ENCODE assay signal across 13 cellular contexts in the genomic region with DNA sequence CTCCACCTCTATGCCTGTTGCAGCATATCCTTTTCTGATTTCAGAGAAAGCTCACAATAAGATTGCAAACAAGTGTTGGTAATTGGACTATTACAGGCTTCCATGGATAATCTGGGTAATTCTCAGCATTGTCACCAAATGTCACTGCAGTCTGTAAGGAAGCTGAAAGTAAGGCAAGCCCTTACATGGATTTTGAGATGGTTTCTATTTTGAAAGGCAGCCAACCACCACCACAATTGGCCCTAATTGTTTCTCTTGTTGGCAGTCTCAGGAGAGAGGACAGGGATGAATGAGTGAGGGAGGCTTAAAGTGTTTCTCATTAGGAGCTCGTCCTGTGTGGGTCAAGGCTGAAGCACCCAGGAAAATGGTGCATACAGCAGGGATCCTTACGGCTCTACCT.
DNase-seq lines count a peak whose midpoint lies in the region; ATAC-seq and TF ChIP-seq lines count a peak whose summit lies in the region.
"Had no signal": no experiment of that assay in that cellular context is flagged by ENCODE, and none has a peak within 500 bp of the region (broad histone marks: within the 10 kb centered on the region; RNA-seq: fewer than 3 reads in every experiment).

No MANE protein-coding gene starts in this region.

- H3K4me1 ChIP-seq in mammary epithelial cell (ENCODE audit: insufficient read depth, low read length) (no peaks in the 10 kb centered on the region), osteoblast (ENCODE audit: insufficient read depth, low read length) (no peaks in the 10 kb centered on the region), upper lobe of right lung (no peaks in the 10 kb centered on the region)

- H3K79me2 ChIP-seq in mammary epithelial cell (ENCODE audit: insufficient read depth, low read length), result no peaks in the 10 kb centered on the region
- no peaks in the 10 kb centered on the region for H3K79me2 ChIP-seq in osteoblast (ENCODE audit: insufficient read depth, low read length)

- dilution Hi-C loops in mammary epithelial cell (cut with HindIII; ENCODE audit: low sequenced_read_pairs), result no loop called here

- DNase-seq in COR-L47 (lab: John Stamatoyannopoulos, UW) (peak; percentile 83), NCI-H1105 (lab: John Stamatoyannopoulos, UW) (peak; percentile 94), NCI-H524 (lab: John Stamatoyannopoulos, UW) (peak; percentile 70 to 83), hippocampal formation (lab: John Stamatoyannopoulos, UW) (peak; percentile 4 to 41), mammary epithelial cell (no peak), osteoblast (ENCODE audit: insufficient read length, low spot score, missing footprints) (no peak), upper lobe of right lung (no peak)
- DNase-seq: activated CD4-positive, alpha-beta memory T cell treated with anti-CD3 and anti-CD28 coated beads, Interleukin-2, amount 10 ng/mL, durations not matched to agents 7 days and 5 days; activated gamma-delta T cell treated with Interleukin-2 at 50 U/mL for 16 hours; central memory CD4-positive, alpha-beta T cell; mucosa of descending colon; stimulated activated CD4-positive, alpha-beta T cell treated with anti-CD3 and anti-CD28 coated beads, Interleukin-4, amount 100 ng/mL, for 24 hours had no signal

- CTCF ChIA-PET in mammary epithelial cell (lab: Charles Lee; ENCODE audit: low non-redundant PET), result no interaction called here

- H3K4me3 ChIP-seq in mammary epithelial cell (replicated peaks in 1 of 3; ENCODE audit: insufficient read depth in 1 of 3, low read depth in 2 of 3, low read length in 3 of 3) (no peak overlapping the region), osteoblast (ENCODE audit: insufficient read depth, low read length) (no peak overlapping the region), upper lobe of right lung (no peak overlapping the region)
- H3K4me3 ChIP-seq: mucosa of descending colon had no signal

- intact Hi-C loops in mammary epithelial cell (cut with micrococcal nuclease), result no loop called here
- intact Hi-C loops in upper lobe of right lung (cut with DNase I), result no loop called here

- no peak overlapping the region for H3K4me2 ChIP-seq in mammary epithelial cell (ENCODE audit: insufficient read depth, low read depth, low read length)
- no peak overlapping the region for H3K4me2 ChIP-seq in osteoblast (ENCODE audit: insufficient read depth, low read length)

- in situ Hi-C loops in mammary epithelial cell (cut with MboI; ENCODE audit: low sequenced_read_pairs in 2 of 2), result no loop called here

- ATAC-seq in HG03108 (IDR thresholded peaks at IDR 0.05; ENCODE audit: unreplicated experiment) (no peak), upper lobe of right lung (no peak)
- ATAC-seq: mucosa of descending colon had no signal

- H3K27ac ChIP-seq in mammary epithelial cell (ENCODE audit: insufficient read depth, low read depth, low read length) (no peak overlapping the region), osteoblast (ENCODE audit: low read depth, low read length) (no peak overlapping the region), upper lobe of right lung (no peak overlapping the region)

- WGBS in mammary epithelial cell (ENCODE audit: low coverage, missing lambda C conversion rate), result 50% methylated on average over 2 of the region's 2 CpGs

- BruUV-seq in mammary epithelial cell (replicated peaks; lab: Mats Ljungman, UMichigan), result no TSS peak

- no peak overlapping the region for H3K9ac ChIP-seq in mammary epithelial cell (ENCODE audit: insufficient read depth, low read length)

- H3K27me3 ChIP-seq in mammary epithelial cell (ENCODE audit: insufficient read depth, low read length), result no peaks in the 10 kb centered on the region
- H3K27me3 ChIP-seq in osteoblast (ENCODE audit: insufficient read depth, low read length), result peaks cover 2% of the 10 kb centered on the region
- no peaks in the 10 kb centered on the region for H3K27me3 ChIP-seq in upper lobe of right lung

- no peak for TF ChIP-seq CTCF in mammary epithelial cell (conservative IDR thresholded peaks at IDR 0.05 in 1 of 2, IDR thresholded peaks at IDR 0.05 in 1 of 2; ENCODE audit: extremely low read depth in 1 of 2, insufficient read depth in 1 of 2, low read depth in 1 of 2, low read length in 2 of 2)
- no peak for TF ChIP-seq CTCF in osteoblast (IDR thresholded peaks at IDR 0.05; ENCODE audit: extremely low read depth, low read depth, low read length)
- no peak for TF ChIP-seq CTCF in upper lobe of right lung (IDR thresholded peaks at IDR 0.05)

- H2AFZ ChIP-seq in mammary epithelial cell (ENCODE audit: low read depth, low read length), result no peak overlapping the region
- H2AFZ ChIP-seq in osteoblast (ENCODE audit: low read length), result no peak overlapping the region

- H3K36me3 ChIP-seq in mammary epithelial cell (ENCODE audit: insufficient read depth, low read length), result no peaks in the 10 kb centered on the region
- H3K36me3 ChIP-seq in osteoblast (ENCODE audit: insufficient read depth, low read length), result no peaks in the 10 kb centered on the region
- H3K36me3 ChIP-seq in upper lobe of right lung, result no peaks in the 10 kb centered on the region

- no peaks in the 10 kb centered on the region for H3K9me3 ChIP-seq in mammary epithelial cell (replicated peaks; ENCODE audit: insufficient read depth, low read length)
- no peaks in the 10 kb centered on the region for H3K9me3 ChIP-seq in osteoblast (ENCODE audit: low read depth, low read length)
- no peaks in the 10 kb centered on the region for H3K9me3 ChIP-seq in upper lobe of right lung
- H3K9me3 ChIP-seq: mucosa of descending colon had no signal

- no peaks in the 10 kb centered on the region for H4K20me1 ChIP-seq in mammary epithelial cell (ENCODE audit: insufficient read depth, low read length)
- H4K20me1 ChIP-seq in osteoblast (ENCODE audit: insufficient read depth, low read length), result no peaks in the 10 kb centered on the region

Comparison
In these comparisons a context has a peak if more than half of its experiments do, and no peak if none do; other contexts are left out.
1. DNase-seq: peak in COR-L47 (single experiment), NCI-H1105 (single experiment), NCI-H524 (2 of 2) and hippocampal formation (2 of 2); none in mammary epithelial cell (single experiment), osteoblast (single experiment) and upper lobe of right lung (single experiment).